ENCODE assay signal across 16 cellular contexts in genomic region chr6:134631398-134631924, GRCh38.
"Had no signal": no experiment of that assay in that cellular context is flagged by ENCODE, and none has a peak within 500 bp of the region (broad histone marks: within the 10 kb centered on the region; RNA-seq: fewer than 3 reads in every experiment).

No MANE protein-coding gene starts in this region.

- H3K27ac Mint-ChIP-seq: activated B cell treated with CpG ODN at 0.5 μM for 24 hours; activated CD8-positive, alpha-beta T cell treated with anti-CD3 and anti-CD28 coated beads for 36 hours; activated naive CD4-positive, alpha-beta T cell treated with anti-CD3 and anti-CD28 coated beads for 36 hours; activated T-cell treated with anti-CD3 and anti-CD28 coated beads, Interleukin-2, amount 50 U/mL, for 24 hours; activated T-helper 2 cell treated with anti-CD3 and anti-CD28 coated beads, Interferon-gamma antibody, Interleukin-2, Interleukin-4, amounts not matched to agents 10 μg/mL and 5 μg/mL and 100 μg/mL, durations not matched to agents 14 hours and 24 hours and 36 hours; natural killer cell; stimulated activated effector memory CD8-positive, alpha-beta T cell treated with anti-CD3 and anti-CD28 coated beads, Interleukin-12 subunit alpha, Interleukin-12 subunit beta, amount 100 ng/mL, for 72 hours; T-cell had no signal

- H3K36me3 ChIP-seq: ovary, tibial artery had no signal

- H3K9me3 ChIP-seq: ovary, tibial artery had no signal

- H3K36me3 Mint-ChIP-seq: brain; natural killer cell; stimulated activated effector memory CD8-positive, alpha-beta T cell treated with anti-CD3 and anti-CD28 coated beads, Interleukin-12 subunit alpha, Interleukin-12 subunit beta, amount 100 ng/mL, for 72 hours; T-cell had no signal

- ATAC-seq: natural killer cell, T-cell had no signal

- H3K27me3 ChIP-seq: ovary, tibial artery had no signal

- H3K4me3 ChIP-seq: ovary, tibial artery had no signal

- H3K4me3 Mint-ChIP-seq: activated CD8-positive, alpha-beta T cell treated with anti-CD3 and anti-CD28 coated beads for 36 hours; activated naive CD4-positive, alpha-beta T cell treated with anti-CD3 and anti-CD28 coated beads for 36 hours; activated T-cell treated with anti-CD3 and anti-CD28 coated beads, Interleukin-2, amount 50 U/mL, for 24 hours; brain; natural killer cell; stimulated activated effector memory CD8-positive, alpha-beta T cell treated with anti-CD3 and anti-CD28 coated beads, Interleukin-12 subunit alpha, Interleukin-12 subunit beta, amount 100 ng/mL, for 72 hours had no signal

- H3K27ac ChIP-seq: ovary, tibial artery had no signal

- H3K9me3 Mint-ChIP-seq: activated B cell treated with CpG ODN at 0.5 μM for 24 hours; activated CD8-positive, alpha-beta T cell treated with anti-CD3 and anti-CD28 coated beads for 36 hours; activated naive CD4-positive, alpha-beta T cell treated with anti-CD3 and anti-CD28 coated beads for 36 hours; activated T-cell treated with anti-CD3 and anti-CD28 coated beads, Interleukin-2, amount 50 U/mL, for 24 hours; natural killer cell; stimulated activated effector memory CD8-positive, alpha-beta T cell treated with anti-CD3 and anti-CD28 coated beads, Interleukin-12 subunit alpha, Interleukin-12 subunit beta, amount 100 ng/mL, for 72 hours; T-cell had no signal

- H3K4me1 ChIP-seq: tibial artery had no signal

- H3K27me3 Mint-ChIP-seq: activated CD8-positive, alpha-beta T cell treated with anti-CD3 and anti-CD28 coated beads for 36 hours; activated T-cell treated with anti-CD3 and anti-CD28 coated beads, Interleukin-2, amount 50 U/mL, for 24 hours; brain; T-cell had no signal

- DNase-seq: activated B cell treated with CpG ODN at 0.5 μM for 24 hours; activated CD4-positive, alpha-beta T cell treated with anti-CD3 and anti-CD28 coated beads for 4 hours; activated CD8-positive, alpha-beta T cell treated with anti-CD3 and anti-CD28 coated beads for 36 hours; activated naive CD4-positive, alpha-beta T cell treated with anti-CD3 and anti-CD28 coated beads for 36 hours; activated T-cell treated with anti-CD3 and anti-CD28 coated beads, Interleukin-2, amount 50 U/mL, for 24 hours; central memory CD4-positive, alpha-beta T cell; cortex of kidney; effector memory CD4-positive, alpha-beta T cell; natural killer cell; ovary; stimulated activated CD4-positive, alpha-beta T cell treated with anti-CD3 and anti-CD28 coated beads, Interleukin-4, amount 100 ng/mL, for 24 hours; T-cell had no signal
